8 cellular contexts compared by ENCODE assay signal in the genomic region with DNA sequence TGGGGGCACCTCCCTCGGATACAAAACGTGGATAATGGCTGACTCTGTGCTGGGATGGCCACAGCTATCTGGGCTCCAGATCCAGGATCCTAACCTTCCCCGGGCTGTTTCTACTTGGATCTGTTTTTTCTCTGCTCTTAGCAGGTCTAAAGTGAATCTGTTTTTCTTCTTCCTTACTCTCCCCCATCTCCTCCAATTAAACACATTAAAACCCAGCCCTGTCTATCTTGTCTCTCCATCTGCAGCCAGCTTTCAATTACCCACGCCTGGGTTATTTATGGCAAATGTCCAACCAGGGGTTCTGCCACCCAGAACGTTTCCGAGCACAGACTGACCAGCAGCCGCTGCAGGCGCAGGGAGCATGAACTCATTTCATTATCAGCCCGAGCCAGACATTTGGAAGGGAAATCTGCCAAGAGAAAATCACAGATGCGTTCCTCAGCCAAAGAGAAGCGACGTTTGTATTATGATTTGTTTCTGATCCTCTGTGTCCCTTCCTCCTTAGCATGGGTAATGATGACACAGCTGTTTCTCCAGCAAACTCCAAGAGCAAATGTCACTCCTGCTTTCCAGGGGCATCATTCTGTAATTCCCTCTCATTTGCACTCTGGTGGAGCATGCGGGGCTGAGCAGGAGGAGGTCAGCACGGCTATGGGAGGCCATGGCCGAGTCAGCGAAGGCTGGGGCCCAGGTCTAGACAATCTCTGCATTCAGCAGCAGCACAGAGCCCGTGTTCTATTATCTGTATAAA. TPM values are rescaled to one million over a fixed set of nuclear protein-coding genes. Genes with fewer than 3 reads are reported as not detected.
DNase-seq lines count a peak whose midpoint lies in the region; ATAC-seq and TF ChIP-seq lines count a peak whose summit lies in the region.

No MANE protein-coding gene starts in this region.

- ATAC-seq in upper lobe of right lung (peak; percentile 27), HG03025 (IDR thresholded peaks at IDR 0.05; ENCODE audit: low FRiP score, unreplicated experiment) (no peak)

- no peaks in the 10 kb centered on the region for H3K9me3 ChIP-seq in liver (ENCODE audit: control insufficient read depth in 4 of 4, low read length in 3 of 4)
- no peaks in the 10 kb centered on the region for H3K9me3 ChIP-seq in upper lobe of right lung

- peaks cover 0 to 25% (median 20%) of the 10 kb centered on the region in 4 donors for H3K36me3 ChIP-seq in liver (ENCODE audit: control insufficient read depth in 4 of 4, insufficient read depth in 3 of 4, low read depth in 1 of 4, low read length in 3 of 4)
- H3K36me3 ChIP-seq in upper lobe of right lung, result peaks cover 22% of the 10 kb centered on the region

- no peak overlapping the region for H3K9ac ChIP-seq in liver (ENCODE audit: low read depth in 1 of 2, low read length in 2 of 2)

- H3K4me3 ChIP-seq in liver (ENCODE audit: low read depth in 1 of 3, low read length in 3 of 3) (no peak overlapping the region), upper lobe of right lung (no peak overlapping the region)

- intact Hi-C loops in upper lobe of right lung (cut with DNase I), result no loop called here

- TF ChIP-seq CTCF in liver (IDR thresholded peaks at IDR 0.05; ENCODE audit: low read depth, low read length, missing input control) (no peak), upper lobe of right lung (IDR thresholded peaks at IDR 0.05) (no peak)

- no peaks in the 10 kb centered on the region for H3K27me3 ChIP-seq in liver (ENCODE audit: control insufficient read depth in 4 of 4, insufficient read depth in 4 of 4, low read length in 3 of 4)
- no peaks in the 10 kb centered on the region for H3K27me3 ChIP-seq in upper lobe of right lung

- DNase-seq in NCI-H2081 (lab: John Stamatoyannopoulos, UW) (peak; percentile 36 to 73), NCI-H2081 treated with DMSO at 0.1 percent for 48 hours (lab: John Stamatoyannopoulos, UW) (no peak), cerebellum (ENCODE audit: low spot score) (peak; percentile 56), upper lobe of right lung (no peak), HuH-7 (ENCODE audit: low spot score) (no peak)
- DNase-seq in activated CD8-positive, alpha-beta memory T cell treated with anti-CD3 and anti-CD28 coated beads, Interleukin-2, amount 50 U/mL, for 48 hours, result no peak

- peaks cover 0 to 10% (median 5%) of the 10 kb centered on the region in 4 donors for H3K4me1 ChIP-seq in liver (ENCODE audit: control insufficient read depth in 4 of 4, insufficient read depth in 4 of 4, low read length in 3 of 4)
- peaks cover 32% of the 10 kb centered on the region for H3K4me1 ChIP-seq in upper lobe of right lung

- H3K27ac ChIP-seq in liver (ENCODE audit: low read depth in 1 of 2, low read length in 2 of 2) (peak overlapping the region in 1 of 2 donors; percentile 26), upper lobe of right lung (peak overlapping the region; percentile 24)

- 52% methylated on average over 17 of the region's 17 CpGs for WGBS in liver

- TF ChIP-seq RAD21 in liver (IDR thresholded peaks at IDR 0.05), result peak in 1 of 2 donors; percentile 41

TF ChIP-seq in liver, 16 proteins besides CTCF, POLR2A, EP300 and RAD21:
- no peak for TF ChIP-seq FOXA1 (IDR thresholded peaks at IDR 0.05)
- peak; percentile 53 for TF ChIP-seq SP1 (IDR thresholded peaks at IDR 0.05)
- TF ChIP-seq YY1 (IDR thresholded peaks at IDR 0.05), result peak; percentile 32
- TF ChIP-seq NR2F2 (IDR thresholded peaks at IDR 0.05), result peak; percentile 98
- TF ChIP-seq RXRA (IDR thresholded peaks at IDR 0.05), result peak; percentile 36 to 41
- TF ChIP-seq, protein P1, sequence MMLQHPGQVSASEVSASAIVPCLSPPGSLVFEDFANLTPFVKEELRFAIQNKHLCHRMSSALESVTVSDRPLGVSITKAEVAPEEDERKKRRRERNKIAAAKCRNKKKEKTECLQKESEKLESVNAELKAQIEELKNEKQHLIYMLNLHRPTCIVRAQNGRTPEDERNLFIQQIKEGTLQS (IDR thresholded peaks at IDR 0.05), result no peak
- TF ChIP-seq, protein P2, sequence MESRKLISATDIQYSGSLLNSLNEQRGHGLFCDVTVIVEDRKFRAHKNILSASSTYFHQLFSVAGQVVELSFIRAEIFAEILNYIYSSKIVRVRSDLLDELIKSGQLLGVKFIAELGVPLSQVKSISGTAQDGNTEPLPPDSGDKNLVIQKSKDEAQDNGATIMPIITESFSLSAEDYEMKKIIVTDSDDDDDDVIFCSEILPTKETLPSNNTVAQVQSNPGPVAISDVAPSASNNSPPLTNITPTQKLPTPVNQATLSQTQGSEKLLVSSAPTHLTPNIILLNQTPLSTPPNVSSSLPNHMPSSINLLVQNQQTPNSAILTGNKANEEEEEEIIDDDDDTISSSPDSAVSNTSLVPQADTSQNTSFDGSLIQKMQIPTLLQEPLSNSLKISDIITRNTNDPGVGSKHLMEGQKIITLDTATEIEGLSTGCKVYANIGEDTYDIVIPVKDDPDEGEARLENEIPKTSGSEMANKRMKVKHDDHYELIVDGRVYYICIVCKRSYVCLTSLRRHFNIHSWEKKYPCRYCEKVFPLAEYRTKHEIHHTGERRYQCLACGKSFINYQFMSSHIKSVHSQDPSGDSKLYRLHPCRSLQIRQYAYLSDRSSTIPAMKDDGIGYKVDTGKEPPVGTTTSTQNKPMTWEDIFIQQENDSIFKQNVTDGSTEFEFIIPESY (IDR thresholded peaks at IDR 0.05), result no peak
- TF ChIP-seq EGR1 (IDR thresholded peaks at IDR 0.05; ENCODE audit: low read depth in 2 of 2), result no peak
- TF ChIP-seq, protein P3, sequence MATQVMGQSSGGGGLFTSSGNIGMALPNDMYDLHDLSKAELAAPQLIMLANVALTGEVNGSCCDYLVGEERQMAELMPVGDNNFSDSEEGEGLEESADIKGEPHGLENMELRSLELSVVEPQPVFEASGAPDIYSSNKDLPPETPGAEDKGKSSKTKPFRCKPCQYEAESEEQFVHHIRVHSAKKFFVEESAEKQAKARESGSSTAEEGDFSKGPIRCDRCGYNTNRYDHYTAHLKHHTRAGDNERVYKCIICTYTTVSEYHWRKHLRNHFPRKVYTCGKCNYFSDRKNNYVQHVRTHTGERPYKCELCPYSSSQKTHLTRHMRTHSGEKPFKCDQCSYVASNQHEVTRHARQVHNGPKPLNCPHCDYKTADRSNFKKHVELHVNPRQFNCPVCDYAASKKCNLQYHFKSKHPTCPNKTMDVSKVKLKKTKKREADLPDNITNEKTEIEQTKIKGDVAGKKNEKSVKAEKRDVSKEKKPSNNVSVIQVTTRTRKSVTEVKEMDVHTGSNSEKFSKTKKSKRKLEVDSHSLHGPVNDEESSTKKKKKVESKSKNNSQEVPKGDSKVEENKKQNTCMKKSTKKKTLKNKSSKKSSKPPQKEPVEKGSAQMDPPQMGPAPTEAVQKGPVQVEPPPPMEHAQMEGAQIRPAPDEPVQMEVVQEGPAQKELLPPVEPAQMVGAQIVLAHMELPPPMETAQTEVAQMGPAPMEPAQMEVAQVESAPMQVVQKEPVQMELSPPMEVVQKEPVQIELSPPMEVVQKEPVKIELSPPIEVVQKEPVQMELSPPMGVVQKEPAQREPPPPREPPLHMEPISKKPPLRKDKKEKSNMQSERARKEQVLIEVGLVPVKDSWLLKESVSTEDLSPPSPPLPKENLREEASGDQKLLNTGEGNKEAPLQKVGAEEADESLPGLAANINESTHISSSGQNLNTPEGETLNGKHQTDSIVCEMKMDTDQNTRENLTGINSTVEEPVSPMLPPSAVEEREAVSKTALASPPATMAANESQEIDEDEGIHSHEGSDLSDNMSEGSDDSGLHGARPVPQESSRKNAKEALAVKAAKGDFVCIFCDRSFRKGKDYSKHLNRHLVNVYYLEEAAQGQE (IDR thresholded peaks at IDR 0.05), result no peak
- no peak for TF ChIP-seq HNF4A (conservative IDR thresholded peaks at IDR 0.05)
- TF ChIP-seq, protein P4, sequence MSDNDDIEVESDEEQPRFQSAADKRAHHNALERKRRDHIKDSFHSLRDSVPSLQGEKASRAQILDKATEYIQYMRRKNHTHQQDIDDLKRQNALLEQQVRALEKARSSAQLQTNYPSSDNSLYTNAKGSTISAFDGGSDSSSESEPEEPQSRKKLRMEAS (IDR thresholded peaks at IDR 0.05), result no peak
- TF ChIP-seq TAF1 (conservative IDR thresholded peaks at IDR 0.05), result no peak
- TF ChIP-seq FOXA2 (IDR thresholded peaks at IDR 0.05), result no peak
- TF ChIP-seq HNF4G (IDR thresholded peaks at IDR 0.05), result no peak
- no peak for TF ChIP-seq JUND (IDR thresholded peaks at IDR 0.05)
- no peak for TF ChIP-seq GABPA (IDR thresholded peaks at IDR 0.05 in 1 of 2, conservative IDR thresholded peaks at IDR 0.05 in 1 of 2)

RNA-seq across cellular contexts. Expression of a gene that starts 42.0 kb away (rescaled TPM):
- total RNA-seq in cerebellum (35.1 TPM), liver (10 to 100 TPM; 26.8 to 39.4 TPM), upper lobe of right lung (22.2 TPM)
- 10 to 100 TPM; 21.3 to 25.2 TPM for polyA plus RNA-seq in liver

Comparison
In these comparisons a context has a peak if more than half of its experiments do, and no peak if none do; other contexts are left out.
1. DNase-seq: peak in NCI-H2081 (2 of 2) and cerebellum (single experiment); none in NCI-H2081 treated with DMSO at 0.1 percent for 48 hours (single experiment), upper lobe of right lung (single experiment), activated CD8-positive, alpha-beta memory T cell treated with anti-CD3 and anti-CD28 coated beads, Interleukin-2, amount 50 U/mL, for 48 hours (single experiment) and HuH-7 (single experiment).